In genomic region chr7:27161214-27161720, GRCh38 we compare ENCODE assay signal across 8 cellular contexts. TPM values are rescaled to one million over a fixed set of nuclear protein-coding genes. Genes with fewer than 3 reads are reported as not detected.
DNase-seq lines count a peak whose midpoint lies in the region; ATAC-seq and TF ChIP-seq lines count a peak whose summit lies in the region.

No MANE protein-coding gene starts in this region.

- DNase-seq in NCI-H510A treated with DMSO at 0.1 percent for 48 hours (lab: John Stamatoyannopoulos, UW) (peak; percentile 64), NCI-H510A (lab: John Stamatoyannopoulos, UW) (no peak), RWPE1 (ENCODE audit: low spot score) (no peak), foreskin fibroblast (peak in 1 of 2 donors; percentile 50), sciatic nerve (ENCODE audit: low spot score) (peak; percentile 75), NCI-H2107 treated with DMSO at 0.1 percent for 48 hours (lab: John Stamatoyannopoulos, UW; ENCODE audit: unreplicated experiment) (no peak)

- H3K27ac ChIP-seq in RWPE1: peak overlapping the region; percentile 94

- intact Hi-C loops in sciatic nerve (cut with DNase I): no loop called here

- TF ChIP-seq CTCF in RWPE1 (conservative IDR thresholded peaks at IDR 0.05; ENCODE audit: low read depth): peak; percentile 53
- no peak for TF ChIP-seq CTCF in foreskin fibroblast (IDR thresholded peaks at IDR 0.05; ENCODE audit: low read depth, low read length)

- POLR2A ChIA-PET in RWPE1 (lab: Yijun Ruan, JAX; ENCODE audit: low non-redundant PET): interaction anchor here (0.6 to 0.7 kb wide), 3 partner anchors 28 to 47 kb away, joined by 3 read pairs; no protein-coding TSS in a partner anchor

- CTCF ChIA-PET in RWPE1 (lab: Yijun Ruan, JAX): interaction anchor here (0.9 to 2.5 kb wide), 17 partner anchors 10 to 963 kb away, joined by 3 to 45 read pairs (median 5); partner anchors contain the start of genes HOXA10, HOXA11, HOXA3 and HOXA5

- H3K4me3 ChIP-seq in foreskin fibroblast (ENCODE audit: low read depth in 1 of 2, low read length in 2 of 2): peak overlapping the region; percentile 54 to 59

- ATAC-seq in sciatic nerve (no peak), HG03280 (IDR thresholded peaks at IDR 0.05; ENCODE audit: unreplicated experiment) (no peak), HG03095 (IDR thresholded peaks at IDR 0.05; ENCODE audit: unreplicated experiment) (no peak)

RNA-seq across cellular contexts. Expression of gene HOXA9, which starts 4.1 kb away (rescaled TPM):
- total RNA-seq in sciatic nerve: 7.1 TPM

RNA-seq across cellular contexts. Expression of gene HOXA7, which starts 4.8 kb away (rescaled TPM):
- total RNA-seq in sciatic nerve: 6.2 TPM

RNA-seq across cellular contexts. Expression of gene HOXA3, which starts 8.9 kb away (rescaled TPM):
- total RNA-seq in sciatic nerve: 20.9 TPM

RNA-seq across cellular contexts. Expression of gene HOXA10, which starts 12.9 kb away (rescaled TPM):
- 11.2 TPM for total RNA-seq in sciatic nerve

RNA-seq across cellular contexts. Expression of gene HOXA6, which starts 13.7 kb away (rescaled TPM):
- 15.8 TPM for total RNA-seq in sciatic nerve

Comparison
In these comparisons a context has a peak if more than half of its experiments do, and no peak if none do; other contexts are left out.
1. DNase-seq: peak in NCI-H510A treated with DMSO at 0.1 percent for 48 hours (single experiment) and sciatic nerve (single experiment); none in NCI-H510A (single experiment), RWPE1 (single experiment) and NCI-H2107 treated with DMSO at 0.1 percent for 48 hours (single experiment).